In the genomic region with DNA sequence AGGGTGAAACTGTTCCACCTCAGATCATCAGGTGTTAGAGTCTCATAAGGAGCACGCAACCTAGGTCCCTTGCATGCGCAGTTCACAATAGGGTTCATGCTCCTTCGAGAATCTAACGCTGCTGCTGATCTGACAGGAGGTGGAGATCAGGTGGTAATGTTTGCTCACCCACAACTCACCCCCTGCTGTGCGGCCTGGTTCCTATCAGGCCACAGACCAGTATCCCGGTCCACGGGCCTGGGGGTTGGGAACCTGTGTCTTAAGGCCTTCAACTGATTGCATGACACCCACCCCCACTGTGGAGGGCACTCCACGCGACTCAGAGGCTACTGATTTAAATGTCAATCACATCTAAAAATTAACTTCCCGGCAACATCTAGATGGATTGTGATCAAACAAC, we compare ENCODE assay signal across 20 cellular contexts.
DNase-seq lines count a peak whose midpoint lies in the region; ATAC-seq, FAIRE-seq and TF ChIP-seq lines count a peak whose summit lies in the region.
"Had no signal": no experiment of that assay in that cellular context is flagged by ENCODE, and none has a peak within 500 bp of the region (broad histone marks: within the 10 kb centered on the region; RNA-seq: fewer than 3 reads in every experiment).

No MANE protein-coding gene starts in this region.

- H3K14ac ChIP-seq in trophoblast cell (ENCODE audit: low read length): no peak overlapping the region

- peak overlapping the region in 1 of 5 experiments; percentile 20 for H3K4me3 Mint-ChIP-seq in brain
- H3K4me3 Mint-ChIP-seq: CD4-positive, CD25-positive, alpha-beta regulatory T cell had no signal

- no peak overlapping the region for H3K4ac ChIP-seq in mesendoderm (ENCODE audit: low read depth, low read length)
- H3K4ac ChIP-seq in trophoblast cell (ENCODE audit: low read depth, low read length): no peak overlapping the region

- intact Hi-C loops in spleen (cut with DNase I; ENCODE audit: low total_unique reads): no loop called here

- peaks cover 3% of the 10 kb centered on the region for H3K4me1 ChIP-seq in mesendoderm (ENCODE audit: control insufficient read depth, low read depth, low read length)
- no peaks in the 10 kb centered on the region for H3K4me1 ChIP-seq in spleen
- peaks cover 0 to 11% of the 10 kb centered on the region in 2 experiments for H3K4me1 ChIP-seq in trophoblast cell (ENCODE audit: control insufficient read depth in 1 of 2, insufficient read depth in 2 of 2, low read length in 2 of 2)
- H3K4me1 ChIP-seq: SJSA1 had no signal

- H3K79me2 ChIP-seq in mesendoderm (ENCODE audit: control insufficient read depth, insufficient read depth, low read length): no peaks in the 10 kb centered on the region
- no peaks in the 10 kb centered on the region for H3K79me2 ChIP-seq in trophoblast cell (ENCODE audit: control insufficient read depth, insufficient read depth, low read length, poor library complexity)

- H3K27ac Mint-ChIP-seq in brain: peak overlapping the region in 3 of 5 experiments; percentile 48 to 64 (median 55)
- H3K27ac Mint-ChIP-seq: CD4-positive, CD25-positive, alpha-beta regulatory T cell had no signal

- no CpG with 5 or more reads among the region's 10 CpGs for WGBS in mesendoderm (ENCODE audit: extremely low coverage, insufficient coverage, low lambda C conversion rate)
- 78 to 100% (median 83%) methylated on average over 7 to 10 of the region's 10 CpGs for WGBS in spleen, 5 donors
- WGBS in trophoblast cell (ENCODE audit: extremely low coverage, insufficient coverage, insufficient read length): no CpG with 5 or more reads among the region's 10 CpGs

- H3K18ac ChIP-seq in mesendoderm (ENCODE audit: low read length) (no peak overlapping the region), trophoblast cell (ENCODE audit: low read length) (no peak overlapping the region)

- no peak for ATAC-seq in HG03025 (IDR thresholded peaks at IDR 0.05; ENCODE audit: low FRiP score, unreplicated experiment)

- H3K9me3 Mint-ChIP-seq in brain: peaks cover 0 to 3% (median 0%) of the 10 kb centered on the region in 5 experiments
- H3K9me3 Mint-ChIP-seq: CD4-positive, CD25-positive, alpha-beta regulatory T cell had no signal

- H3K9me3 ChIP-seq in spleen (no peaks in the 10 kb centered on the region), trophoblast cell (ENCODE audit: insufficient read depth, low read depth, low read length) (no peaks in the 10 kb centered on the region)
- H3K9me3 ChIP-seq: BLaER1, MG63, SJSA1 had no signal

- peaks cover 18% of the 10 kb centered on the region for H3K27me3 Mint-ChIP-seq in brain
- H3K27me3 Mint-ChIP-seq: CD4-positive, CD25-positive, alpha-beta regulatory T cell had no signal

- no peaks in the 10 kb centered on the region for H3K79me1 ChIP-seq in mesendoderm (ENCODE audit: low read length)
- no peaks in the 10 kb centered on the region for H3K79me1 ChIP-seq in trophoblast cell (ENCODE audit: low read length)

- H3K27me3 ChIP-seq in mesendoderm (ENCODE audit: insufficient read depth, low read length, poor library complexity) (no peaks in the 10 kb centered on the region), spleen (replicated peaks in 1 of 7) (peaks cover 0 to 14% (median 0%) of the 10 kb centered on the region in 7 donors), trophoblast cell (ENCODE audit: insufficient read depth, low read length) (no peaks in the 10 kb centered on the region)
- H3K27me3 ChIP-seq: BLaER1, MG63, SJSA1 had no signal

- DNase-seq in HTR-8/SVneo (ENCODE audit: insufficient read length, low spot score): no peak
- DNase-seq in mesendoderm: peak; percentile 33
- peak; percentile 36 for DNase-seq in spleen
- DNase-seq in effector CD4-positive, alpha-beta T cell: no peak
- DNase-seq in trophoblast cell: no peak
- DNase-seq: CD4-positive, CD25-positive, alpha-beta regulatory T cell; DMS53; KG1; MG63; NCI-H1105 treated with DMSO at 0.1 percent for 48 hours; NCI-H2029; NCI-H524 treated with DMSO at 0.1 percent for 48 hours; NCI-H774; NK-92 treated with Interleukin-12 subunit alpha and Interleukin-12 subunit beta, amount 100 ng/mL, for 24 hours; PC-9 had no signal

- no peak overlapping the region for H4K12ac ChIP-seq in trophoblast cell (ENCODE audit: low read depth, low read length)

- no peak for TF ChIP-seq POLR2A in spleen (IDR thresholded peaks at IDR 0.05)

- H3K36me3 Mint-ChIP-seq in brain: no peaks in the 10 kb centered on the region
- H3K36me3 Mint-ChIP-seq: CD4-positive, CD25-positive, alpha-beta regulatory T cell had no signal

- H2AFZ ChIP-seq in trophoblast cell (ENCODE audit: insufficient read depth, low read length, poor library complexity): no peak overlapping the region
- H2AFZ ChIP-seq: PC-9 had no signal

- peaks cover 61% of the 10 kb centered on the region for H3K4me1 Mint-ChIP-seq in brain
- H3K4me1 Mint-ChIP-seq: CD4-positive, CD25-positive, alpha-beta regulatory T cell had no signal

- no peak for TF ChIP-seq CTCF in brain (conservative IDR thresholded peaks at IDR 0.05)
- TF ChIP-seq CTCF in spleen (IDR thresholded peaks at IDR 0.05 in 8 of 11, conservative IDR thresholded peaks at IDR 0.05 in 3 of 11): no peak

- no peak overlapping the region for H3K9ac ChIP-seq in mesendoderm (ENCODE audit: low read length)
- no peak overlapping the region for H3K9ac ChIP-seq in trophoblast cell (ENCODE audit: low read length)
- H3K9ac ChIP-seq: BLaER1 had no signal

- H2AK5ac ChIP-seq in mesendoderm (ENCODE audit: low read length) (no peak overlapping the region), trophoblast cell (ENCODE audit: low read length) (no peak overlapping the region)

- no peak overlapping the region for H4K8ac ChIP-seq in mesendoderm (ENCODE audit: low read depth, low read length)
- H4K8ac ChIP-seq in trophoblast cell (ENCODE audit: low read depth, low read length): no peak overlapping the region

- H3K4me2 ChIP-seq in mesendoderm (ENCODE audit: low read length): no peak overlapping the region
- no peak overlapping the region for H3K4me2 ChIP-seq in trophoblast cell (ENCODE audit: low read length)
- H3K4me2 ChIP-seq: PC-9 had no signal

- no peak overlapping the region for H2BK12ac ChIP-seq in trophoblast cell (ENCODE audit: low read length)

- no peak overlapping the region for H3K56ac ChIP-seq in mesendoderm (ENCODE audit: low read length)

- H3K36me3 ChIP-seq in mesendoderm (ENCODE audit: control insufficient read depth, insufficient read depth, low read length) (no peaks in the 10 kb centered on the region), spleen (no peaks in the 10 kb centered on the region), trophoblast cell (ENCODE audit: control insufficient read depth in 1 of 2, insufficient read depth in 2 of 2, low read length in 2 of 2) (no peaks in the 10 kb centered on the region)
- H3K36me3 ChIP-seq: BLaER1, MG63, SJSA1 had no signal

- H2BK120ac ChIP-seq in mesendoderm (ENCODE audit: low read depth, low read length) (no peak overlapping the region), trophoblast cell (ENCODE audit: insufficient read depth, low read length, poor library complexity) (no peak overlapping the region)

- H3K4me3 ChIP-seq in mesendoderm (ENCODE audit: low read length) (no peak overlapping the region), spleen (no peak overlapping the region), trophoblast cell (ENCODE audit: low read depth, low read length) (no peak overlapping the region)
- H3K4me3 ChIP-seq: BLaER1, MG63, PC-9, SJSA1 had no signal

- H2BK5ac ChIP-seq in mesendoderm (ENCODE audit: low read length): no peak overlapping the region
- no peak overlapping the region for H2BK5ac ChIP-seq in trophoblast cell (ENCODE audit: low read depth, low read length, poor library complexity)

- H3K27ac ChIP-seq in mesendoderm (ENCODE audit: low read depth, low read length): no peak overlapping the region
- no peak overlapping the region for H3K27ac ChIP-seq in spleen
- no peak overlapping the region for H3K27ac ChIP-seq in trophoblast cell (ENCODE audit: low read depth, low read length)
- H3K27ac ChIP-seq: BLaER1, PC-9, SJSA1 had no signal

- H3K23ac ChIP-seq in mesendoderm (ENCODE audit: low read length) (no peak overlapping the region), trophoblast cell (ENCODE audit: low read length) (no peak overlapping the region)

- FAIRE-seq in HTR-8/SVneo (lab: Jason Lieb, UNC): peak; percentile 82
- FAIRE-seq: H54 had no signal

- H4K91ac ChIP-seq in trophoblast cell (ENCODE audit: low read depth, low read length): no peak overlapping the region

- no peak overlapping the region for H2BK15ac ChIP-seq in mesendoderm (replicated peaks; ENCODE audit: low read depth)

- no peak overlapping the region for H4K5ac ChIP-seq in mesendoderm (ENCODE audit: low read length)

Comparison
In these comparisons a context has a peak if more than half of its experiments do, and no peak if none do; other contexts are left out.
1. DNase-seq: peak in mesendoderm (single experiment) and spleen (single experiment); none in HTR-8/SVneo (single experiment), effector CD4-positive, alpha-beta T cell (single experiment) and trophoblast cell (0 of 2).